Comparison of ENCODE assay signal across 10 cellular contexts in the genomic region with DNA sequence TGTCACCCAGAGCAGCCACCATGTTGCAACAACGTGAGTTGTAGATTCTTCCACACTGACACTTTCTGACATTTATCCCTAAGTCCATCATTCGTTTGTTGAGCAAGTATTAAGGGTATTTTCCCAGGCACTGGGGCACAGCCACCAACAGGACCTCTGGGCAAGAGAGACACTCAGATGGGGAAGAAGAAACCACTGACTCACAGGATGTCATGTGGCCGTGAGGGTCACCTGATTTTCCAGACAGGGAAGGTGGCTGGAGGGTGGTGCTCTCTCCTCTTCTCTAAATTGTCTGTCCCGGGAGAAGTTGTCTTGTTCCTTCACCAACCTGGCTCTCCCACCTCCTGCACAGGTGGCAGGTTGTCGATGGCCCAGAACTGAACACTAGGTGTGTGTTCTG. TPM values are rescaled to one million over a fixed set of nuclear protein-coding genes. Genes with fewer than 3 reads are reported as not detected.
DNase-seq lines count a peak whose midpoint lies in the region; TF ChIP-seq lines count a peak whose summit lies in the region.
"Had no signal": no experiment of that assay in that cellular context is flagged by ENCODE, and none has a peak within 500 bp of the region (broad histone marks: within the 10 kb centered on the region; RNA-seq: fewer than 3 reads in every experiment).

No MANE protein-coding gene starts in this region.

- no peaks in the 10 kb centered on the region for H4K20me1 ChIP-seq in mammary epithelial cell (ENCODE audit: insufficient read depth, low read length)

- peaks cover 16% of the 10 kb centered on the region for H3K36me3 Mint-ChIP-seq in MCF 10A (ENCODE audit: insufficient read depth, unreplicated experiment)

- H3K4me1 ChIP-seq in mammary epithelial cell (ENCODE audit: insufficient read depth, low read length) (peaks cover 37% of the 10 kb centered on the region), esophagus squamous epithelium (peaks cover 30 to 68% (median 38%) of the 10 kb centered on the region in 3 donors), testis (no peaks in the 10 kb centered on the region)

- H3K4me3 ChIP-seq in mammary epithelial cell (replicated peaks in 1 of 3; ENCODE audit: insufficient read depth in 1 of 3, low read depth in 2 of 3, low read length in 3 of 3): no peak overlapping the region
- H3K4me3 ChIP-seq in esophagus squamous epithelium: no peak overlapping the region
- no peak overlapping the region for H3K4me3 ChIP-seq in testis
- H3K4me3 ChIP-seq: ovary had no signal

- H3K27me3 ChIP-seq in mammary epithelial cell (ENCODE audit: insufficient read depth, low read length) (no peaks in the 10 kb centered on the region), esophagus squamous epithelium (no peaks in the 10 kb centered on the region), testis (no peaks in the 10 kb centered on the region)
- H3K27me3 ChIP-seq: ovary had no signal

- DNase-seq in mammary epithelial cell (peak; percentile 28), MCF 10A (ENCODE audit: unreplicated experiment) (no peak), SKM-1 treated with dmso at 0.1 percent for 144 hours (lab: John Stamatoyannopoulos, UW; ENCODE audit: unreplicated experiment) (peak; percentile 47), esophagus squamous epithelium (lab: John Stamatoyannopoulos, UW) (no peak), substantia nigra (lab: John Stamatoyannopoulos, UW) (peak in 11 of 49 donors; percentile 25 to 61 (median 32)), NCI-H748 treated with DMSO at 0.1 percent for 48 hours (lab: John Stamatoyannopoulos, UW) (no peak), testis (no peak), DMS79 (lab: John Stamatoyannopoulos, UW) (no peak)
- DNase-seq: OCI-M1, ovary had no signal

- POLR2A ChIA-PET in MCF 10A (lab: Yijun Ruan, JAX): no interaction called here

- H2AFZ ChIP-seq in mammary epithelial cell (ENCODE audit: low read depth, low read length): no peak overlapping the region

- no peak overlapping the region for H3K27ac Mint-ChIP-seq in MCF 10A (ENCODE audit: low read depth, unreplicated experiment)

- TF ChIP-seq POLR2A in esophagus squamous epithelium (IDR thresholded peaks at IDR 0.05) (no peak), testis (IDR thresholded peaks at IDR 0.05) (no peak)

- H3K79me2 ChIP-seq in mammary epithelial cell (ENCODE audit: insufficient read depth, low read length): no peaks in the 10 kb centered on the region

- no peaks in the 10 kb centered on the region for H3K9me3 Mint-ChIP-seq in MCF 10A (ENCODE audit: unreplicated experiment)

- no peak overlapping the region for H3K9ac ChIP-seq in mammary epithelial cell (ENCODE audit: insufficient read depth, low read length)

- H3K36me3 ChIP-seq in mammary epithelial cell (ENCODE audit: insufficient read depth, low read length) (peaks cover 12% of the 10 kb centered on the region), esophagus squamous epithelium (peaks cover 52 to 100% (median 61%) of the 10 kb centered on the region in 3 donors), testis (ENCODE audit: low read depth, missing control alignments) (no peaks in the 10 kb centered on the region)
- H3K36me3 ChIP-seq: ovary had no signal

- in situ Hi-C loops in mammary epithelial cell (cut with MboI; ENCODE audit: low sequenced_read_pairs in 2 of 2): no loop called here

- BruUV-seq in mammary epithelial cell (replicated peaks; lab: Mats Ljungman, UMichigan) (no TSS peak), MCF 10A (replicated peaks; lab: Mats Ljungman, UMichigan) (no TSS peak)

- intact Hi-C loops in mammary epithelial cell (cut with micrococcal nuclease): no loop called here
- intact Hi-C loops in MCF 10A (cut with micrococcal nuclease): no loop called here
- intact Hi-C loops in esophagus squamous epithelium (cut with DNase I): no loop called here
- intact Hi-C loops in testis (cut with DNase I; ENCODE audit: low total_unique reads): no loop called here

- dilution Hi-C loops in mammary epithelial cell (cut with HindIII; ENCODE audit: low sequenced_read_pairs): no loop called here

- TF ChIP-seq CTCF in mammary epithelial cell (conservative IDR thresholded peaks at IDR 0.05 in 1 of 2, IDR thresholded peaks at IDR 0.05 in 1 of 2; ENCODE audit: extremely low read depth in 1 of 2, insufficient read depth in 1 of 2, low read depth in 1 of 2, low read length in 2 of 2) (no peak), MCF 10A (IDR thresholded peaks at IDR 0.05; ENCODE audit: unreplicated experiment) (no peak), esophagus squamous epithelium (IDR thresholded peaks at IDR 0.05) (no peak), testis (IDR thresholded peaks at IDR 0.05) (no peak)

- peaks cover 25% of the 10 kb centered on the region for H3K4me1 Mint-ChIP-seq in MCF 10A (ENCODE audit: insufficient read depth, unreplicated experiment)

- H3K9me3 ChIP-seq in mammary epithelial cell (replicated peaks; ENCODE audit: insufficient read depth, low read length) (no peaks in the 10 kb centered on the region), esophagus squamous epithelium (no peaks in the 10 kb centered on the region), testis (no peaks in the 10 kb centered on the region)
- H3K9me3 ChIP-seq: ovary had no signal

- no peak overlapping the region for H3K4me2 ChIP-seq in mammary epithelial cell (ENCODE audit: insufficient read depth, low read depth, low read length)

- H3K27ac ChIP-seq in mammary epithelial cell (ENCODE audit: insufficient read depth, low read depth, low read length): no peak overlapping the region
- peak overlapping the region in 3 of 4 donors; percentile 51 to 79 (median 76) for H3K27ac ChIP-seq in esophagus squamous epithelium
- H3K27ac ChIP-seq in substantia nigra (ENCODE audit: low read depth, low read length, poor library complexity, severe bottlenecking): peak overlapping the region; percentile 49
- H3K27ac ChIP-seq in testis: no peak overlapping the region
- H3K27ac ChIP-seq: ovary had no signal

- WGBS in mammary epithelial cell (ENCODE audit: low coverage, missing lambda C conversion rate): 84% methylated on average over 4 of the region's 5 CpGs
- 49 to 80% methylated on average over 2 to 4 of the region's 5 CpGs for WGBS in esophagus squamous epithelium, 2 donors
- WGBS in testis, 2 donors: 85 to 88% methylated on average over 5 of the region's 5 CpGs

- CTCF ChIA-PET in mammary epithelial cell (lab: Charles Lee; ENCODE audit: low non-redundant PET) (no interaction called here), MCF 10A (lab: Yijun Ruan, JAX) (no interaction called here)

- H3K27me3 Mint-ChIP-seq in MCF 10A (ENCODE audit: insufficient read depth, unreplicated experiment): no peaks in the 10 kb centered on the region

- H3K4me3 Mint-ChIP-seq in MCF 10A (ENCODE audit: unreplicated experiment): no peak overlapping the region

RNA-seq across cellular contexts. Expression of gene PPIF, which starts 51.7 kb away (rescaled TPM):
- total RNA-seq in mammary epithelial cell (10 to 100 TPM; 32.0 to 78.1 TPM), MCF 10A (2022) (76.5 and 76.9 TPM in 2 replicates), esophagus squamous epithelium (100 to 1,000 TPM in 1 of 4 donors, 10 to 100 TPM in 3; 40.2 to 141 (median 56.6) TPM), testis (100 to 1,000 TPM in 1 of 2 donors, 10 to 100 TPM in 1; 82.1 to 106 TPM)
- polyA plus RNA-seq in mammary epithelial cell (136 TPM), testis (ENCODE audit: insufficient read depth, low read depth, low replicate concordance) (80.1 TPM)
- polyA minus RNA-seq in mammary epithelial cell: 94.0 TPM

Comparison
In these comparisons a context has a peak if more than half of its experiments do, and no peak if none do; other contexts are left out.
1. DNase-seq: peak in mammary epithelial cell (single experiment) and SKM-1 treated with dmso at 0.1 percent for 144 hours (single experiment); none in MCF 10A (single experiment), esophagus squamous epithelium (single experiment), NCI-H748 treated with DMSO at 0.1 percent for 48 hours (single experiment), testis (single experiment) and DMS79 (single experiment).
2. H3K27ac ChIP-seq: peak in esophagus squamous epithelium (3 of 4) and substantia nigra (single experiment); none in mammary epithelial cell (single experiment) and testis (0 of 2).